In genomic region chr6:26031151-26031594, GRCh38 we compare ENCODE assay signal across 7 cellular contexts. TPM values are rescaled to one million over a fixed set of nuclear protein-coding genes. Genes with fewer than 3 reads are reported as not detected.
DNase-seq lines count a peak whose midpoint lies in the region; ATAC-seq and TF ChIP-seq lines count a peak whose summit lies in the region.

No MANE protein-coding gene starts in this region.

- ATAC-seq in GM21619 (IDR thresholded peaks at IDR 0.05; ENCODE audit: unreplicated experiment) = no peak

- peak overlapping the region; percentile 83 for H3K4me3 Mint-ChIP-seq in chondrocyte (ENCODE audit: unreplicated experiment)

- H3K4me2 ChIP-seq in osteoblast (ENCODE audit: insufficient read depth, low read length) = peak overlapping the region; percentile 94

- no peaks in the 10 kb centered on the region for H3K9me3 ChIP-seq in osteoblast (ENCODE audit: low read depth, low read length)

- TF ChIP-seq CTCF in chondrocyte (IDR thresholded peaks at IDR 0.05) (no peak), osteoblast (IDR thresholded peaks at IDR 0.05; ENCODE audit: extremely low read depth, low read depth, low read length) (no peak)

- H3K79me2 ChIP-seq in osteoblast (ENCODE audit: insufficient read depth, low read length) = no peaks in the 10 kb centered on the region

- peak overlapping the region; percentile 90 for H3K27ac ChIP-seq in osteoblast (ENCODE audit: low read depth, low read length)

- peaks cover 51% of the 10 kb centered on the region for H3K4me1 Mint-ChIP-seq in chondrocyte (ENCODE audit: low read depth)

- peak overlapping the region; percentile 93 for H3K27ac Mint-ChIP-seq in chondrocyte (ENCODE audit: unreplicated experiment)

- H3K4me3 ChIP-seq in H7 (ENCODE audit: insufficient read depth, low read depth, low read length) (peak overlapping the region; percentile 68), osteoblast (ENCODE audit: insufficient read depth, low read length) (peak overlapping the region; percentile 77)

- H3K36me3 ChIP-seq in H7 (replicated peaks; ENCODE audit: control insufficient read depth, insufficient read depth, low read length) = no peaks in the 10 kb centered on the region
- no peaks in the 10 kb centered on the region for H3K36me3 ChIP-seq in osteoblast (ENCODE audit: insufficient read depth, low read length)

- DNase-seq in H7 (no peak), NCI-H82 (lab: John Stamatoyannopoulos, UW) (peak; percentile 94), chondrocyte (ENCODE audit: low spot score) (no peak), osteoblast (ENCODE audit: insufficient read length, low spot score, missing footprints) (no peak), amygdala (lab: John Stamatoyannopoulos, UW) (no peak), iPS-NIHi11 (ENCODE audit: low spot score) (no peak)

- peaks cover 25% of the 10 kb centered on the region for H3K4me1 ChIP-seq in osteoblast (ENCODE audit: insufficient read depth, low read length)

- H4K20me1 ChIP-seq in osteoblast (ENCODE audit: insufficient read depth, low read length) = no peaks in the 10 kb centered on the region

- H3K27me3 Mint-ChIP-seq in chondrocyte (ENCODE audit: low read depth) = no peaks in the 10 kb centered on the region

- H3K36me3 Mint-ChIP-seq in chondrocyte (ENCODE audit: low read depth) = no peaks in the 10 kb centered on the region

- no peaks in the 10 kb centered on the region for H3K27me3 ChIP-seq in H7 (ENCODE audit: control insufficient read depth, insufficient read depth, low read length)
- no peaks in the 10 kb centered on the region for H3K27me3 ChIP-seq in osteoblast (ENCODE audit: insufficient read depth, low read length)

- H2AFZ ChIP-seq in osteoblast (ENCODE audit: low read length) = peak overlapping the region; percentile 93

- H3K9me3 Mint-ChIP-seq in chondrocyte (ENCODE audit: low read depth) = no peaks in the 10 kb centered on the region

RNA-seq across cellular contexts. Expression of gene HFE, which starts 56.1 kb away (rescaled TPM):
- 0.38 and 0.81 TPM in 2 replicates for total RNA-seq in H7 (2014; rRNA removed; shearing (Covaris generic))
- 6.1 to 7.5 TPM (median 6.4 TPM) in 3 replicates for total RNA-seq in chondrocyte
- 14.1 and 15.9 TPM in 2 replicates for total RNA-seq in osteoblast
